In genomic region chr22:38618682-38619081, GRCh38 we compare ENCODE assay signal across 1 cellular context.
TF ChIP-seq lines count a peak whose summit lies in the region.

No MANE protein-coding gene starts in this region.

TF ChIP-seq in GM23338, 12 proteins besides CTCF, POLR2A, EP300 and RAD21 (continued from another document):
- TF ChIP-seq ZNF462 (CRISPR knock-in tag; IDR thresholded peaks at IDR 0.05) (no peak), REST (IDR thresholded peaks at IDR 0.05; ENCODE audit: unreplicated experiment) (no peak), NANOG (IDR thresholded peaks at IDR 0.05; ENCODE audit: borderline replicate concordance) (no peak), CREB1 (CRISPR knock-in tag; IDR thresholded peaks at IDR 0.05; ENCODE audit: low read depth) (no peak), STAT1 (IDR thresholded peaks at IDR 0.05; ENCODE audit: unreplicated experiment) (no peak), ZNF331 (CRISPR knock-in tag; IDR thresholded peaks at IDR 0.05; ENCODE audit: low read depth) (no peak)
